Comparison of ENCODE assay signal across 8 cellular contexts in the genomic region with DNA sequence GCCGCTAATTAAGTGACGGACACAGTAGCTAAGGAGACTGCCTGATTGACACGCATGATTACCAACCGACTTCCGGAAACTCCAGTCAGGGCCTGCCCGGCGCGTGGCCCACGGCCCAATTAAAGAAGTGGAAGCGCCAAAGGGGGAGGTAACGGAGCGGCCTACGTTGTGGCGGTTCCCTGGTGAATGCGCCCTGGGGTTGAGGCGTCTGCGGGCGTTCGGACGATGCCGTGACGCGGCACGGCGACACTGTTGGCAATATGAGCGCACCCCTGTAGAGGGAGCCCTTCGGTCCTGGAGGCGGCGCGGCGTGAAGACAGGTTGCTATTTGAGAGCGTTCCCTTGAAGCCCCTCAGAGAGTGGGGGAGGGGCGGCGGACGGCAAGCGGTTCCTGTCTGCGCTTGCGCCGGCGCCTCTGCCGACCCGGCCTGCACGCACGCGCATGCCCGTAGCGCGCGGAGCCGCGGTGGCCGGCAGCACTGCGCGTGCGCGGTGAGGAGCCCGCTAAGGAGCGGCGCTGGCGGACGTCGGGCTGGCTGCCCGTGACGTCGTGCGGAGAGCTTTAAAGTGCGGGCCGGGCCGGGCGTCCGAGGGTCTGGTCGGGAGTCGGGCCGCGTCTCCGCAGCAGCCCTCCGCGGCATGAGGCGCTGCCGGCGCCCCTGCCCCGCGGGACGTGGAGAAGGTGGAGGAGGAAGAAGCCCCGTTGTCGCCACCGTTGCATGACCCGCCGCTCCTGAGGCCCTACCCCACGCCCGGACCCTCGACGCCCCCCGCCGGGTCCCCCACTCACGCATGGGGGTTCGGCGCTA. TPM values are rescaled to one million over a fixed set of nuclear protein-coding genes. Genes with fewer than 3 reads are reported as not detected.
DNase-seq lines count a peak whose midpoint lies in the region; ATAC-seq and TF ChIP-seq lines count a peak whose summit lies in the region.

A gene (plus strand): TSS at position 495 of the 809 bp plus-strand sequence. CDS start 416 bp downstream, outside the sequence.

- DNase-seq in GM13977 (ENCODE audit: low spot score), result peak; percentile 99
- peak; percentile 96 for DNase-seq in NCI-H146 treated with DMSO at 0.1 percent for 48 hours (lab: John Stamatoyannopoulos, UW; ENCODE audit: unreplicated experiment)
- DNase-seq in amniotic epithelial cell (ENCODE audit: low read depth), result peak; percentile 100
- peak; percentile 95 to 99 for DNase-seq in heart right ventricle
- DNase-seq in posterior cingulate gyrus, result peak; percentile 96 to 99 (median 97)
- peak; percentile 98 to 99 for DNase-seq in upper lobe of left lung

- H3K9me3 ChIP-seq in heart right ventricle, result no peaks in the 10 kb centered on the region
- no peaks in the 10 kb centered on the region for H3K9me3 ChIP-seq in upper lobe of left lung

- ATAC-seq in HG02884 (IDR thresholded peaks at IDR 0.05; ENCODE audit: unreplicated experiment), result peak; percentile 80
- peak; percentile 92 to 97 (median 94) for ATAC-seq in heart right ventricle
- ATAC-seq in upper lobe of left lung (ENCODE audit: low FRiP score in 2 of 2), result peak; percentile 95 to 96

- in situ Hi-C loops in GM13977 (cut with MboI; ENCODE audit: low pct_unique_long_range_greater_than_20kb, low sequenced_read_pairs, unreplicated experiment), result no loop called here

- TF ChIP-seq EP300 in upper lobe of left lung (IDR thresholded peaks at IDR 0.05), result peak in 1 of 4 donors; percentile 42

- H3K27ac ChIP-seq in heart right ventricle (peak within 1 kb of the TSS; percentile 89 to 100 (median 97)), upper lobe of left lung (peak within 1 kb of the TSS; percentile 97 to 98 (median 98))

- peaks cover 16 to 58% (median 50%) of the 10 kb centered on the region in 9 donors for H3K4me1 ChIP-seq in heart right ventricle
- H3K4me1 ChIP-seq in upper lobe of left lung, result peaks cover 36 to 48% (median 43%) of the 10 kb centered on the region in 4 donors

- peak; percentile 53 for TF ChIP-seq CTCF in GM13977 (IDR thresholded peaks at IDR 0.05; ENCODE audit: extremely low read depth, insufficient read depth, missing control alignments)
- peak; percentile 6 to 56 (median 31) for TF ChIP-seq CTCF in heart right ventricle (IDR thresholded peaks at IDR 0.05)
- TF ChIP-seq CTCF in upper lobe of left lung (IDR thresholded peaks at IDR 0.05), result peak in 3 of 6 experiments; percentile 56 to 70 (median 68)

- intact Hi-C loops in T-helper 1 cell treated with Interleukin-12 subunit alpha and Interleukin-12 subunit beta and Interleukin-4 antibody, amounts not matched to agents 30 ng/mL and 1 ng/mL, for 36 hours (cut with micrococcal nuclease), result loop anchor here (1.0 to 5.0 kb wide), 18 partner anchors 25 to 1194 kb away; a partner anchor contains a TSS
- intact Hi-C loops in heart right ventricle (cut with DNase I), result loop anchor here in 2 of 10 donors (5.0 kb wide), 1 partner anchor 41 kb away; no protein-coding TSS in a partner anchor
- intact Hi-C loops in posterior cingulate gyrus (cut with DNase I), result loop anchor here (5.0 kb wide), 1 partner anchor 96 kb away; a partner anchor contains a TSS

- TF ChIP-seq POLR2A in upper lobe of left lung (IDR thresholded peaks at IDR 0.05), result peak; percentile 28 to 98 (median 93)

- H3K4me3 ChIP-seq in heart right ventricle, result peak within 1 kb of the TSS; percentile 67 to 99 (median 87)
- peak within 1 kb of the TSS; percentile 79 to 97 (median 91) for H3K4me3 ChIP-seq in upper lobe of left lung

- 0 to 1% methylated on average over 84 to 98 of the region's 98 CpGs for WGBS in heart right ventricle, 2 donors
- WGBS in upper lobe of left lung, 2 donors, result 0% methylated on average over 1 to 69 of the region's 98 CpGs

- H3K36me3 ChIP-seq in heart right ventricle (peaks cover 0 to 24% (median 0%) of the 10 kb centered on the region in 9 donors), upper lobe of left lung (peaks cover 0 to 14% (median 0%) of the 10 kb centered on the region in 4 donors)

- H3K27me3 ChIP-seq in heart right ventricle (no peaks in the 10 kb centered on the region), upper lobe of left lung (no peaks in the 10 kb centered on the region)

RNA-seq across cellular contexts. Expression of the gene that starts here (rescaled TPM):
- 98.7 and 100 TPM in 2 replicates for total RNA-seq in T-helper 1 cell treated with Interleukin-12 subunit alpha and Interleukin-12 subunit beta and Interleukin-4 antibody, amounts not matched to agents 30 ng/mL and 1 ng/mL, for 36 hours
- 100 to 1,000 TPM; 163 to 208 (median 194) TPM for total RNA-seq in heart right ventricle
- 10 to 100 TPM; 72.6 to 80.3 TPM for polyA plus RNA-seq in heart right ventricle
- total RNA-seq in upper lobe of left lung, result 100 to 1,000 TPM in 1 of 6 donors, 10 to 100 TPM in 5; 63.9 to 112 (median 94.7) TPM

Comparison
In these comparisons a context has a peak if more than half of its experiments do, and no peak if none do; other contexts are left out.
1. Peak in every context shown above with its lines: DNase-seq, ATAC-seq, H3K4me3 ChIP-seq and H3K27ac ChIP-seq.